ENCODE assay signal across 17 cellular contexts in genomic region chr9:2691626-2692025, GRCh38. TPM values are rescaled to one million over a fixed set of nuclear protein-coding genes. Genes with fewer than 3 reads are reported as not detected.
"Had no signal": no experiment of that assay in that cellular context is flagged by ENCODE, and none has a peak within 500 bp of the region (broad histone marks: within the 10 kb centered on the region; RNA-seq: fewer than 3 reads in every experiment).

No MANE protein-coding gene starts in this region.

- ATAC-seq: lower lobe of right lung; stimulated activated naive CD8-positive, alpha-beta T cell treated with anti-CD3 and anti-CD28 coated beads, Interleukin-15, Interleukin-2, amounts not matched to agents 100 U/mL and 50 U/mL, for 24 hours; T-helper 17 cell had no signal

- H3K27ac ChIP-seq: lower lobe of right lung, right atrium auricular region, skin epidermis, transverse colon, uterus, VCaP had no signal

- H3K27me3 ChIP-seq: right atrium auricular region, transverse colon, uterus had no signal

- H3K4me3 ChIP-seq: lower lobe of right lung, right atrium auricular region, skin epidermis, transverse colon, uterus had no signal

- H3K36me3 ChIP-seq: lower lobe of right lung, right atrium auricular region, transverse colon, uterus had no signal

- H3K9me3 ChIP-seq: lower lobe of right lung, right atrium auricular region, transverse colon, uterus had no signal

- H3K4me1 ChIP-seq: lower lobe of right lung, right atrium auricular region, transverse colon, uterus had no signal

- DNase-seq: activated CD4-positive, alpha-beta memory T cell treated with anti-CD3 and anti-CD28 coated beads for 36 hours; activated T-cell treated with anti-CD3 and anti-CD28 coated beads for 4 hours; amniotic stem cell; caudate nucleus; lower lobe of right lung; stimulated activated naive CD8-positive, alpha-beta T cell treated with anti-CD3 and anti-CD28 coated beads, Interleukin-15, Interleukin-2, amounts not matched to agents 100 U/mL and 50 U/mL, for 24 hours; T-helper 17 cell; transverse colon; uterus had no signal

RNA-seq across cellular contexts. Expression of gene KCNV2, which starts 25.7 kb away (rescaled TPM):
- total RNA-seq: activated CD4-positive, alpha-beta memory T cell treated with anti-CD3 and anti-CD28 coated beads for 36 hours; esophagus mucosa; fibroblast of villous mesenchyme; lower lobe of right lung; omental fat pad; progenitor cell of endocrine pancreas; right atrium auricular region; T-helper 17 cell; transverse colon; uterus had no signal
- polyA plus RNA-seq: neural cell had no signal
